ENCODE assay signal across 19 cellular contexts in genomic region chr5:106510321-106510720, GRCh38.
DNase-seq lines count a peak whose midpoint lies in the region; ATAC-seq, FAIRE-seq and TF ChIP-seq lines count a peak whose summit lies in the region.
"Had no signal": no experiment of that assay in that cellular context is flagged by ENCODE, and none has a peak within 500 bp of the region (broad histone marks: within the 10 kb centered on the region; RNA-seq: fewer than 3 reads in every experiment).

No MANE protein-coding gene starts in this region.

- no peak overlapping the region for H4K91ac ChIP-seq in H1 (replicated peaks; ENCODE audit: insufficient read length, low read length)

- TF ChIP-seq POLR2A in breast epithelium (IDR thresholded peaks at IDR 0.05) (no peak), H1 (IDR thresholded peaks at IDR 0.05; ENCODE audit: control extremely low read depth in 1 of 2, low read depth in 2 of 2, low read length in 2 of 2) (no peak)

- peak overlapping the region; percentile 52 for H3K56ac ChIP-seq in H1 (replicated peaks; ENCODE audit: insufficient read length, low read depth, low read length)

- H3K36me3 ChIP-seq in breast epithelium: no peaks in the 10 kb centered on the region
- H3K36me3 ChIP-seq in H1 (ENCODE audit: control insufficient read depth in 2 of 4, insufficient read depth in 4 of 4, low read length in 3 of 4): no peaks in the 10 kb centered on the region
- no peaks in the 10 kb centered on the region for H3K36me3 ChIP-seq in keratinocyte (ENCODE audit: control insufficient read depth in 2 of 2, extremely low read depth in 1 of 2, insufficient read depth in 2 of 2, low read length in 2 of 2)

- no peak overlapping the region for H2BK120ac ChIP-seq in H1 (replicated peaks; ENCODE audit: low read depth, low read length)

- TF ChIP-seq RAD21 in H1 (IDR thresholded peaks at IDR 0.05 in 1 of 2, conservative IDR thresholded peaks at IDR 0.05 in 1 of 2; ENCODE audit: low read depth in 2 of 2, low read length in 2 of 2): no peak

- H2BK12ac ChIP-seq in H1 (ENCODE audit: low read depth, low read length): no peak overlapping the region

- no peak overlapping the region for H3K27ac ChIP-seq in breast epithelium
- no peak overlapping the region for H3K27ac ChIP-seq in H1 (ENCODE audit: low read depth, low read length)
- no peak overlapping the region for H3K27ac ChIP-seq in keratinocyte (ENCODE audit: control insufficient read depth, insufficient read depth, low read length)
- H3K27ac ChIP-seq: 22Rv1, A549, C4-2B had no signal

- H2BK5ac ChIP-seq in H1 (ENCODE audit: low read depth, low read length): no peak overlapping the region

- CTCF ChIA-PET in MCF 10A (lab: Yijun Ruan, JAX): no interaction called here
- CTCF ChIA-PET in H1 (lab: Charles Lee; ENCODE audit: partially characterized antibody): no interaction called here

- no peak overlapping the region for H3K14ac ChIP-seq in H1 (ENCODE audit: insufficient read length)

- H3K79me2 ChIP-seq in H1 (ENCODE audit: control insufficient read depth in 1 of 2, insufficient read depth in 2 of 2, low read length in 2 of 2) (no peaks in the 10 kb centered on the region), keratinocyte (ENCODE audit: control insufficient read depth, insufficient read depth, low read length) (no peaks in the 10 kb centered on the region)

- H3K4me3 Mint-ChIP-seq in MCF 10A (ENCODE audit: unreplicated experiment): no peak overlapping the region
- H3K4me3 Mint-ChIP-seq in natural killer cell treated with Interleukin-12 subunit alpha and Interleukin-12 subunit beta and Interleukin-15 and Interleukin-18, amount 100 ng/mL, for 72 hours: no peak overlapping the region
- H3K4me3 Mint-ChIP-seq: CD4-positive, alpha-beta T cell; H9 had no signal

- no peak overlapping the region for H3K27ac Mint-ChIP-seq in MCF 10A (ENCODE audit: low read depth, unreplicated experiment)
- H3K27ac Mint-ChIP-seq in natural killer cell treated with Interleukin-12 subunit alpha and Interleukin-12 subunit beta and Interleukin-15 and Interleukin-18, amount 100 ng/mL, for 72 hours: no peak overlapping the region
- H3K27ac Mint-ChIP-seq: CD4-positive, alpha-beta T cell; H9 had no signal

- no peaks in the 10 kb centered on the region for H3K79me1 ChIP-seq in H1 (ENCODE audit: low read depth, low read length)

- H3K9ac ChIP-seq in H1 (replicated peaks in 1 of 4; ENCODE audit: extremely low read depth in 1 of 4, low read depth in 3 of 4, low read length in 3 of 4) (no peak overlapping the region), keratinocyte (ENCODE audit: control insufficient read depth, extremely low read depth, insufficient read depth, low read length) (no peak overlapping the region)

- dilution Hi-C loops in keratinocyte (cut with MboI; ENCODE audit: extremely low pct_ligation_motif_present, low sequenced_read_pairs): no loop called here

- H3K27me3 Mint-ChIP-seq in MCF 10A (ENCODE audit: insufficient read depth, unreplicated experiment): no peaks in the 10 kb centered on the region
- no peaks in the 10 kb centered on the region for H3K27me3 Mint-ChIP-seq in natural killer cell treated with Interleukin-12 subunit alpha and Interleukin-12 subunit beta and Interleukin-15 and Interleukin-18, amount 100 ng/mL, for 72 hours
- H3K27me3 Mint-ChIP-seq: CD4-positive, alpha-beta T cell had no signal

- no peak overlapping the region for H4K5ac ChIP-seq in H1 (ENCODE audit: insufficient read length, low read depth, low read length)

- H3K4ac ChIP-seq in H1 (replicated peaks; ENCODE audit: insufficient read length, low read depth, low read length): no peak overlapping the region

- TF ChIP-seq CTCF in MCF 10A (IDR thresholded peaks at IDR 0.05; ENCODE audit: unreplicated experiment): no peak
- TF ChIP-seq CTCF in breast epithelium (IDR thresholded peaks at IDR 0.05): no peak
- TF ChIP-seq CTCF in H1 (IDR thresholded peaks at IDR 0.05; ENCODE audit: control extremely low read depth in 1 of 3, insufficient read depth in 1 of 3, low read depth in 1 of 3, low read length in 3 of 3): no peak
- TF ChIP-seq CTCF in keratinocyte (optimal IDR thresholded peaks at IDR 0.05 in 1 of 3, IDR thresholded peaks at IDR 0.05 in 1 of 3, conservative IDR thresholded peaks at IDR 0.05 in 1 of 3; ENCODE audit: extremely low read depth in 1 of 3, insufficient read depth in 2 of 3, low read length in 3 of 3): no peak

- H2BK15ac ChIP-seq in H1 (ENCODE audit: low read length): no peak overlapping the region

- H3K9me3 Mint-ChIP-seq in MCF 10A (ENCODE audit: unreplicated experiment): no peaks in the 10 kb centered on the region
- H3K9me3 Mint-ChIP-seq in natural killer cell treated with Interleukin-12 subunit alpha and Interleukin-12 subunit beta and Interleukin-15 and Interleukin-18, amount 100 ng/mL, for 72 hours: peaks cover 3% of the 10 kb centered on the region

- H3K4me1 ChIP-seq in breast epithelium (no peaks in the 10 kb centered on the region), H1 (replicated peaks in 1 of 4; ENCODE audit: control insufficient read depth in 3 of 4, insufficient read depth in 4 of 4, low read length in 3 of 4) (no peaks in the 10 kb centered on the region), keratinocyte (ENCODE audit: control insufficient read depth, extremely low read depth, insufficient read depth, low read length) (no peaks in the 10 kb centered on the region)
- H3K4me1 ChIP-seq: A549 had no signal

- H3K36me3 Mint-ChIP-seq in MCF 10A (ENCODE audit: insufficient read depth, unreplicated experiment): no peaks in the 10 kb centered on the region
- no peaks in the 10 kb centered on the region for H3K36me3 Mint-ChIP-seq in natural killer cell treated with Interleukin-12 subunit alpha and Interleukin-12 subunit beta and Interleukin-15 and Interleukin-18, amount 100 ng/mL, for 72 hours

- no peak for TF ChIP-seq EP300 in H1 (IDR thresholded peaks at IDR 0.05; ENCODE audit: borderline replicate concordance in 1 of 2, low read depth in 2 of 2, low read length in 2 of 2)

- H3K18ac ChIP-seq in H1 (ENCODE audit: extremely low read depth, low read length): no peak overlapping the region

- no peaks in the 10 kb centered on the region for H3K23me2 ChIP-seq in H1 (ENCODE audit: low read depth, low read length)

- no peak overlapping the region for H3K23ac ChIP-seq in H1 (ENCODE audit: insufficient read length)

- H3K27me3 ChIP-seq in breast epithelium (no peaks in the 10 kb centered on the region), H1 (replicated peaks in 1 of 4; ENCODE audit: control insufficient read depth in 3 of 4, extremely low read depth in 1 of 4, insufficient read depth in 3 of 4, low read length in 3 of 4) (no peaks in the 10 kb centered on the region), keratinocyte (ENCODE audit: control insufficient read depth, extremely low read depth, insufficient read depth, low read length) (no peaks in the 10 kb centered on the region)

- intact Hi-C loops in MCF 10A (cut with micrococcal nuclease): no loop called here
- intact Hi-C loops in breast epithelium (cut with DNase I; ENCODE audit: low total_unique reads): no loop called here
- intact Hi-C loops in posterior cingulate gyrus (cut with DNase I): no loop called here
- intact Hi-C loops in sciatic nerve (cut with DNase I): no loop called here

- DNase-seq in MCF 10A (ENCODE audit: unreplicated experiment) (peak; percentile 13), breast epithelium (ENCODE audit: low spot score in 2 of 2) (no peak), H1 (ENCODE audit: low read depth in 1 of 2, low spot score in 2 of 2) (no peak), keratinocyte (ENCODE audit: low read depth, low spot score) (no peak), posterior cingulate gyrus (no peak), sciatic nerve (ENCODE audit: low spot score) (no peak)
- no peak for DNase-seq in natural killer cell treated with Interleukin-12 subunit alpha and Interleukin-12 subunit beta and Interleukin-15 and Interleukin-18, amount 100 ng/mL, for 72 hours (ENCODE audit: low spot score)
- DNase-seq: AML-193; CD4-positive, alpha-beta T cell; DMS153; DMS79; GDM1; GOT3; H9; IMR-90 had no signal

- H3K4me1 Mint-ChIP-seq in MCF 10A (ENCODE audit: insufficient read depth, unreplicated experiment): no peaks in the 10 kb centered on the region
- no peaks in the 10 kb centered on the region for H3K4me1 Mint-ChIP-seq in natural killer cell treated with Interleukin-12 subunit alpha and Interleukin-12 subunit beta and Interleukin-15 and Interleukin-18, amount 100 ng/mL, for 72 hours (ENCODE audit: low read depth in 2 of 2)
- H3K4me1 Mint-ChIP-seq: H9 had no signal

- H2AFZ ChIP-seq in H1 (ENCODE audit: low read length) (no peak overlapping the region), keratinocyte (ENCODE audit: control insufficient read depth, low read length) (peak overlapping the region; percentile 42)

- POLR2A ChIA-PET in MCF 10A (lab: Yijun Ruan, JAX): interaction anchor here (0.7 to 1.0 kb wide), 2 partner anchors 34 to 879 kb away, joined by 3 to 4 read pairs; no protein-coding TSS in a partner anchor
- POLR2A ChIA-PET in H1 (lab: Charles Lee; ENCODE audit: partially characterized antibody): no interaction called here

- BruUV-seq in MCF 10A (replicated peaks; lab: Mats Ljungman, UMichigan): no TSS peak

- H4K8ac ChIP-seq in H1 (ENCODE audit: extremely low read depth, insufficient read depth, low read length): no peak overlapping the region

- H4K20me1 ChIP-seq in H1 (replicated peaks in 1 of 2; ENCODE audit: control insufficient read depth in 1 of 2, insufficient read depth in 2 of 2, low read length in 2 of 2): no peaks in the 10 kb centered on the region
- no peaks in the 10 kb centered on the region for H4K20me1 ChIP-seq in keratinocyte (ENCODE audit: control insufficient read depth, extremely low read depth, insufficient read depth, low read length)

- H3K9me1 ChIP-seq in keratinocyte (ENCODE audit: control insufficient read depth, extremely low read depth, insufficient read depth, low read length): no peaks in the 10 kb centered on the region

- no peak for FAIRE-seq in H1 (lab: Jason Lieb, UNC)
- no peak for FAIRE-seq in keratinocyte (lab: Jason Lieb, UNC)
- FAIRE-seq: A549, HTR-8/SVneo had no signal

- H3K4me3 ChIP-seq in breast epithelium (no peak overlapping the region), H1 (ENCODE audit: extremely low read depth in 1 of 4, insufficient read depth in 2 of 4, low read depth in 3 of 4, low read length in 4 of 4) (no peak overlapping the region), keratinocyte (ENCODE audit: control insufficient read depth in 2 of 3, extremely low read depth in 1 of 3, insufficient read depth in 2 of 3, low read depth in 1 of 3, low read length in 3 of 3) (no peak overlapping the region)
- H3K4me3 ChIP-seq: A549 had no signal

- no peak for ATAC-seq in natural killer cell treated with Interleukin-12 subunit alpha and Interleukin-12 subunit beta and Interleukin-15 and Interleukin-18, amount 100 ng/mL, for 72 hours
- ATAC-seq in sciatic nerve: no peak
- ATAC-seq: A549 had no signal

- H2BK20ac ChIP-seq in H1 (ENCODE audit: low read length): no peak overlapping the region

- no peak overlapping the region for H2AK5ac ChIP-seq in H1 (ENCODE audit: low read depth, low read length)

- H3K4me2 ChIP-seq in H1 (ENCODE audit: insufficient read depth in 1 of 2, low read depth in 2 of 2, low read length in 2 of 2) (no peak overlapping the region), keratinocyte (ENCODE audit: control insufficient read depth, extremely low read depth, insufficient read depth, low read depth, low read length) (no peak overlapping the region)
- H3K4me2 ChIP-seq: A549 had no signal

- H3K9me3 ChIP-seq in breast epithelium (no peaks in the 10 kb centered on the region), H1 (ENCODE audit: insufficient read depth in 2 of 2, low read depth in 1 of 2, low read length in 1 of 2) (no peaks in the 10 kb centered on the region), keratinocyte (ENCODE audit: control insufficient read depth, low read depth, low read length) (no peaks in the 10 kb centered on the region)
- H3K9me3 ChIP-seq: A549 had no signal
